24 cellular contexts compared by ENCODE assay signal in genomic region chr18:21489919-21490495, GRCh38.
"Had no signal": no experiment of that assay in that cellular context is flagged by ENCODE, and none has a peak within 500 bp of the region (broad histone marks: within the 10 kb centered on the region; RNA-seq: fewer than 3 reads in every experiment).

No MANE protein-coding gene starts in this region.

- H3K9me3 Mint-ChIP-seq: activated T-helper 2 cell treated with anti-CD3 and anti-CD28 coated beads, Interferon-gamma antibody, Interleukin-2, Interleukin-4, amounts not matched to agents 10 μg/mL and 5 μg/mL and 100 μg/mL, durations not matched to agents 14 hours and 24 hours and 36 hours; central memory CD8-positive, alpha-beta T cell; naive thymus-derived CD8-positive, alpha-beta T cell; stimulated activated naive B cell treated with anti-CD40 and anti-IgM and Interleukin-4, amounts not matched to agents 10 μg/mL and 1 μg/mL and 100 μg/mL, for 72 hours had no signal

- H3K27ac Mint-ChIP-seq: activated CD4-positive, alpha-beta T cell treated with anti-CD3 and anti-CD28 coated beads for 36 hours; activated CD8-positive, alpha-beta memory T cell treated with anti-CD3 and anti-CD28 coated beads, Interleukin-2, amount 10 ng/mL, durations not matched to agents 7 days and 5 days; activated CD8-positive, alpha-beta T cell treated with anti-CD3 and anti-CD28 coated beads, Interleukin-2, amount 10 ng/mL, durations not matched to agents 7 days and 5 days; activated naive CD8-positive, alpha-beta T cell; activated T-helper 2 cell treated with anti-CD3 and anti-CD28 coated beads, Interferon-gamma antibody, Interleukin-2, Interleukin-4, amounts not matched to agents 10 μg/mL and 5 μg/mL and 100 μg/mL, durations not matched to agents 14 hours and 24 hours and 36 hours; naive thymus-derived CD8-positive, alpha-beta T cell; stimulated activated naive B cell treated with anti-CD40 and anti-IgM and Interleukin-4, amounts not matched to agents 10 μg/mL and 1 μg/mL and 100 μg/mL, for 72 hours; T-helper 17 cell had no signal

- ATAC-seq: activated CD4-positive, alpha-beta T cell treated with anti-CD3 and anti-CD28 coated beads for 36 hours; activated CD8-positive, alpha-beta memory T cell treated with anti-CD3 and anti-CD28 coated beads, Interleukin-2, amount 10 ng/mL, durations not matched to agents 7 days and 5 days; activated CD8-positive, alpha-beta T cell treated with anti-CD3 and anti-CD28 coated beads, Interleukin-2, amount 10 ng/mL, durations not matched to agents 7 days and 5 days; naive thymus-derived CD8-positive, alpha-beta T cell; T-helper 17 cell had no signal

- H3K4me3 Mint-ChIP-seq: activated CD4-positive, alpha-beta T cell treated with anti-CD3 and anti-CD28 coated beads for 36 hours; activated CD8-positive, alpha-beta memory T cell treated with anti-CD3 and anti-CD28 coated beads, Interleukin-2, amount 10 ng/mL, durations not matched to agents 7 days and 5 days; activated CD8-positive, alpha-beta T cell treated with anti-CD3 and anti-CD28 coated beads, Interleukin-2, amount 10 ng/mL, durations not matched to agents 7 days and 5 days; activated naive CD8-positive, alpha-beta T cell; central memory CD8-positive, alpha-beta T cell; naive thymus-derived CD8-positive, alpha-beta T cell; stimulated activated naive B cell treated with anti-CD40 and anti-IgM and Interleukin-4, amounts not matched to agents 10 μg/mL and 1 μg/mL and 100 μg/mL, for 72 hours; T-helper 17 cell had no signal

- H3K4me1 Mint-ChIP-seq: activated CD4-positive, alpha-beta T cell treated with anti-CD3 and anti-CD28 coated beads for 36 hours; central memory CD8-positive, alpha-beta T cell; naive thymus-derived CD8-positive, alpha-beta T cell; stimulated activated naive B cell treated with anti-CD40 and anti-IgM and Interleukin-4, amounts not matched to agents 10 μg/mL and 1 μg/mL and 100 μg/mL, for 72 hours; T-helper 17 cell had no signal

- H3K27me3 Mint-ChIP-seq: activated naive CD8-positive, alpha-beta T cell had no signal

- DNase-seq: activated CD4-positive, alpha-beta T cell treated with anti-CD3 and anti-CD28 coated beads for 36 hours; activated CD4-positive, CD25-positive, alpha-beta regulatory T cell; activated CD8-positive, alpha-beta memory T cell treated with anti-CD3 and anti-CD28 coated beads, Interleukin-2, amount 10 ng/mL, durations not matched to agents 7 days and 5 days; activated CD8-positive, alpha-beta T cell treated with anti-CD3 and anti-CD28 coated beads, Interleukin-2, amount 10 ng/mL, durations not matched to agents 7 days and 5 days; activated T-cell treated with anti-CD3 and anti-CD28 coated beads, Interleukin-2, amount 50 U/mL, for 48 hours; dermis blood vessel endothelial cell; effector CD8-positive, alpha-beta T cell; gastrocnemius medialis; glutamatergic neuron; left lung; lower lobe of right lung; mesenchymal stem cell; psoas muscle; stimulated activated CD4-positive, alpha-beta T cell treated with anti-CD3 and anti-CD28 coated beads, Interleukin-15, amount 100 ng/mL, for 24 hours; stimulated activated CD4-positive, alpha-beta T cell treated with anti-CD3 and anti-CD28 coated beads, Interleukin-2, amount 100 ng/mL, for 24 hours; stimulated activated naive B cell treated with anti-CD40 and anti-IgM and Interleukin-4, amounts not matched to agents 10 μg/mL and 1 μg/mL and 100 μg/mL, for 72 hours; stomach; T-helper 17 cell; T1000; upper lobe of right lung had no signal

- H3K36me3 Mint-ChIP-seq: activated CD8-positive, alpha-beta memory T cell treated with anti-CD3 and anti-CD28 coated beads, Interleukin-2, amount 10 ng/mL, durations not matched to agents 7 days and 5 days; activated naive CD8-positive, alpha-beta T cell; naive thymus-derived CD8-positive, alpha-beta T cell; stimulated activated naive B cell treated with anti-CD40 and anti-IgM and Interleukin-4, amounts not matched to agents 10 μg/mL and 1 μg/mL and 100 μg/mL, for 72 hours had no signal
